In genomic region chr13:94656766-94657165, GRCh38 we compare ENCODE assay signal across 8 cellular contexts.
DNase-seq lines count a peak whose midpoint lies in the region; ATAC-seq lines count a peak whose summit lies in the region.

No MANE protein-coding gene starts in this region.

- DNase-seq in COLO829 (ENCODE audit: low spot score) (peak; percentile 42), epidermal melanocyte (ENCODE audit: insufficient read length, low spot score) (peak; percentile 31), iPS-NIHi7 (ENCODE audit: extremely low spot score) (no peak), NCI-H146 (lab: John Stamatoyannopoulos, UW) (no peak), head of caudate nucleus (no peak), DMS153 treated with DMSO at 0.1 percent for 48 hours (lab: John Stamatoyannopoulos, UW; ENCODE audit: unreplicated experiment) (no peak)

- intact Hi-C loops in head of caudate nucleus (cut with DNase I) = no loop called here

- ATAC-seq in GM19468 (IDR thresholded peaks at IDR 0.05; ENCODE audit: extremely low read depth, unreplicated experiment) (peak; percentile 44), HG03558 (IDR thresholded peaks at IDR 0.05; ENCODE audit: extremely low read depth, unreplicated experiment) (peak; percentile 93)

Comparison
In these comparisons a context has a peak if more than half of its experiments do, and no peak if none do; other contexts are left out.
1. DNase-seq: peak in COLO829 (single experiment) and epidermal melanocyte (single experiment); none in iPS-NIHi7 (single experiment), NCI-H146 (single experiment), head of caudate nucleus (0 of 42) and DMS153 treated with DMSO at 0.1 percent for 48 hours (single experiment).